Comparison of ENCODE assay signal across 20 cellular contexts in the genomic region with DNA sequence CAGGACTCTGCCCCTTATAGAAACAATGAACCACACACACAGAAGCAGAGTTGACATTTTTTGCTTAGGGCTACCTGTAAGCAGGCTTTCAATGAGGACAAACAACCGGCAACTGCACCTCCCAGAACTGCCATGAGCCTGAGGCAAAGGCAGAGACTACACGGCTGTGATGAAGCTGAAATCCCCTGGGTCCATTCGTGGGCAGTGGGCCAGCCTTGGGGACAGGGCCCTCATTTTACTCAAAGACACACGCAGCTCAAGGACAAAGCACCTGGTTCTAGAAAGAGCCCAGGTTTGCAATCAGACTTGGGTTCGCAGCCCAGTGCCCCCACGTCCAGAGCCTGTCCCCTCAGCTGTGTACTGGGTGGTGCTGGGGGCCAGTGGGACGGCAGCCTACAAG. TPM values are rescaled to one million over a fixed set of nuclear protein-coding genes. Genes with fewer than 3 reads are reported as not detected.
DNase-seq lines count a peak whose midpoint lies in the region; ATAC-seq, FAIRE-seq and TF ChIP-seq lines count a peak whose summit lies in the region.
"Had no signal": no experiment of that assay in that cellular context is flagged by ENCODE, and none has a peak within 500 bp of the region (broad histone marks: within the 10 kb centered on the region; RNA-seq: fewer than 3 reads in every experiment).

No MANE protein-coding gene starts in this region.

- H3K27ac ChIP-seq in left ventricle myocardium inferior (replicated peaks), result no peak overlapping the region
- H3K27ac ChIP-seq in K562 (ENCODE audit: extremely low read depth, low read depth, low read length), result no peak overlapping the region
- peak overlapping the region; percentile 74 to 85 (median 78) for H3K27ac ChIP-seq in upper lobe of left lung

- TF ChIP-seq EP300 in K562 (IDR thresholded peaks at IDR 0.05; ENCODE audit: low read length) (no peak), upper lobe of left lung (IDR thresholded peaks at IDR 0.05) (no peak)

- intact Hi-C loops in cardiac septum (cut with DNase I) (no loop called here), left ventricle myocardium inferior (cut with micrococcal nuclease) (no loop called here), K562 (cut with micrococcal nuclease) (no loop called here)

- H2AFZ ChIP-seq in K562 (ENCODE audit: low read depth, low read length), result peak overlapping the region; percentile 21; the same call in 1 of the 2 replicates

- 15% methylated on average over 7 of the region's 7 CpGs for WGBS in K562 (ENCODE audit: insufficient coverage, low coverage, missing lambda C conversion rate)
- 81 to 86% methylated on average over 3 to 7 of the region's 7 CpGs for WGBS in upper lobe of left lung, 2 donors

- H3K36me3 ChIP-seq in left ventricle myocardium inferior, result no peaks in the 10 kb centered on the region
- H3K36me3 ChIP-seq in K562 (ENCODE audit: control insufficient read depth, insufficient read depth, low read length), result no peaks in the 10 kb centered on the region
- no peaks in the 10 kb centered on the region for H3K36me3 ChIP-seq in upper lobe of left lung

- H3K36me3 Mint-ChIP-seq in mesothelial cell of epicardium, result peaks cover 13% of the 10 kb centered on the region
- no peaks in the 10 kb centered on the region for H3K36me3 Mint-ChIP-seq in activated T-cell treated with anti-CD3 and anti-CD28 coated beads, Interleukin-2, amount 50 U/mL, for 4 hours (ENCODE audit: insufficient read depth)
- H3K36me3 Mint-ChIP-seq: stimulated activated memory B cell treated with anti-CD40 and anti-IgM and Interleukin-4, amounts not matched to agents 10 μg/mL and 1 μg/mL and 100 μg/mL, for 72 hours had no signal

- in situ Hi-C loops in K562 (cut with MboI), result no loop called here

- H3K9me1 ChIP-seq in K562 (ENCODE audit: control insufficient read depth, insufficient read depth, low read length), result no peaks in the 10 kb centered on the region

- no peaks in the 10 kb centered on the region for H3K79me2 ChIP-seq in K562 (ENCODE audit: control insufficient read depth, insufficient read depth, low read length)

- no peak overlapping the region for H3K9ac ChIP-seq in K562 (ENCODE audit: insufficient read depth in 1 of 2, low read depth in 2 of 2, low read length in 2 of 2)

- peaks cover 52% of the 10 kb centered on the region for H3K4me1 ChIP-seq in left ventricle myocardium inferior
- H3K4me1 ChIP-seq in K562 (replicated peaks in 1 of 2; ENCODE audit: control insufficient read depth in 2 of 2, insufficient read depth in 2 of 2, low read length in 2 of 2), result peaks cover 0 to 4% of the 10 kb centered on the region in 2 experiments; a peak in 1 of 5 replicates
- peaks cover 0 to 38% (median 18%) of the 10 kb centered on the region in 4 donors for H3K4me1 ChIP-seq in upper lobe of left lung

- TF ChIP-seq POLR2A in K562 (conservative IDR thresholded peaks at IDR 0.05) (no peak), upper lobe of left lung (IDR thresholded peaks at IDR 0.05) (no peak)

- TF ChIP-seq RAD21 in K562 (CRISPR knock-in tag; conservative IDR thresholded peaks at IDR 0.05 in 1 of 2, IDR thresholded peaks at IDR 0.05 in 1 of 2), result no peak

- H3K4me3 Mint-ChIP-seq in mesothelial cell of epicardium, result no peak overlapping the region
- H3K4me3 Mint-ChIP-seq in activated T-cell treated with anti-CD3 and anti-CD28 coated beads, Interleukin-2, amount 50 U/mL, for 4 hours, result no peak overlapping the region
- H3K4me3 Mint-ChIP-seq: activated CD8-positive, alpha-beta T cell treated with anti-CD3 and anti-CD28 coated beads for 36 hours; B cell; stimulated activated memory B cell treated with anti-CD40 and anti-IgM and Interleukin-4, amounts not matched to agents 10 μg/mL and 1 μg/mL and 100 μg/mL, for 72 hours had no signal

- peak; percentile 47 for DNase-seq in cardiac septum (ENCODE audit: low spot score)
- DNase-seq in left ventricle myocardium inferior, result no peak
- no peak for DNase-seq in K562 (ENCODE audit: extremely low read depth in 1 of 4, low spot score in 3 of 4)
- DNase-seq in mesothelial cell of epicardium (ENCODE audit: low spot score in 2 of 2, unreplicated experiment in 2 of 2), result no peak
- DNase-seq in upper lobe of left lung, result peak in 1 of 2 donors; percentile 17
- DNase-seq in activated T-cell treated with anti-CD3 and anti-CD28 coated beads, Interleukin-2, amount 50 U/mL, for 4 hours, result no peak
- no peak for DNase-seq in D721Med (ENCODE audit: insufficient read length, low spot score)
- DNase-seq in SKM-1 treated with dmso at 0.1 percent for 144 hours (lab: John Stamatoyannopoulos, UW; ENCODE audit: unreplicated experiment), result no peak
- DNase-seq: activated CD8-positive, alpha-beta T cell treated with anti-CD3 and anti-CD28 coated beads for 36 hours; activated naive CD4-positive, alpha-beta T cell treated with Interleukin-2 at 50 U/mL for 16 hours; KBM-7; NCI-H2107; stimulated activated CD4-positive, alpha-beta T cell treated with anti-CD3 and anti-CD28 coated beads, Interleukin-2, amount 100 ng/mL, for 48 hours; T1000 had no signal

- FAIRE-seq in K562 (lab: Jason Lieb, UNC) (no peak), D721Med (lab: Jason Lieb, UNC) (no peak)
- FAIRE-seq: endometrium, G401.6, RCC 7860 had no signal

- CTCF ChIA-PET in K562 (lab: Yijun Ruan, JAX; ENCODE audit: low intra/inter-chr PET ratio), result interaction anchor here (0.7 kb wide), 1 partner anchor 13 kb away, joined by 3 read pairs; no protein-coding TSS in a partner anchor

- H3K27me3 ChIP-seq in left ventricle myocardium inferior (ENCODE audit: low read depth) (no peaks in the 10 kb centered on the region), K562 (ENCODE audit: control insufficient read depth in 2 of 2, insufficient read depth in 2 of 2, low read length in 2 of 2) (peaks cover 7 to 49% of the 10 kb centered on the region in 2 experiments; a peak in 4 of 5 replicates), upper lobe of left lung (no peaks in the 10 kb centered on the region)

- H3K4me3 ChIP-seq in left ventricle myocardium inferior (no peak overlapping the region), K562 (no peak overlapping the region), upper lobe of left lung (no peak overlapping the region)
- H3K4me3 ChIP-seq: lung had no signal

- POLR2A ChIA-PET in K562 (lab: Yijun Ruan, JAX), result no interaction called here

- no peaks in the 10 kb centered on the region for H4K20me1 ChIP-seq in K562 (replicated peaks; ENCODE audit: control insufficient read depth, insufficient read depth, low read length)

- no peaks in the 10 kb centered on the region for H3K27me3 Mint-ChIP-seq in mesothelial cell of epicardium (ENCODE audit: low read depth)
- H3K27me3 Mint-ChIP-seq in activated T-cell treated with anti-CD3 and anti-CD28 coated beads, Interleukin-2, amount 50 U/mL, for 4 hours (ENCODE audit: low read depth), result peaks cover 13% of the 10 kb centered on the region

- no peak overlapping the region for H3K4me2 ChIP-seq in K562 (ENCODE audit: insufficient read depth, low read length)

- no peak for TF ChIP-seq CTCF in left ventricle myocardium inferior (IDR thresholded peaks at IDR 0.05; ENCODE audit: borderline replicate concordance)
- no peak for TF ChIP-seq CTCF in K562 (IDR thresholded peaks at IDR 0.05 in 2 of 3, conservative IDR thresholded peaks at IDR 0.05 in 1 of 3; ENCODE audit: insufficient read depth in 2 of 3, low read depth in 1 of 3, low read length in 3 of 3)
- TF ChIP-seq CTCF in mesothelial cell of epicardium (IDR thresholded peaks at IDR 0.05; ENCODE audit: unreplicated experiment), result no peak
- TF ChIP-seq CTCF in upper lobe of left lung (IDR thresholded peaks at IDR 0.05), result no peak
- no peak for TF ChIP-seq CTCF in D721Med (IDR thresholded peaks at IDR 0.05; ENCODE audit: insufficient read depth, missing control alignments)

- peaks cover 33% of the 10 kb centered on the region for H3K4me1 Mint-ChIP-seq in mesothelial cell of epicardium
- H3K4me1 Mint-ChIP-seq in activated T-cell treated with anti-CD3 and anti-CD28 coated beads, Interleukin-2, amount 50 U/mL, for 4 hours (ENCODE audit: low read depth), result peaks cover 3% of the 10 kb centered on the region
- H3K4me1 Mint-ChIP-seq: B cell; stimulated activated memory B cell treated with anti-CD40 and anti-IgM and Interleukin-4, amounts not matched to agents 10 μg/mL and 1 μg/mL and 100 μg/mL, for 72 hours had no signal

- BruUV-seq in K562 (replicated peaks; lab: Mats Ljungman, UMichigan), result no TSS peak

- H3K9me3 Mint-ChIP-seq in mesothelial cell of epicardium, result peaks cover 21% of the 10 kb centered on the region
- peaks cover 11% of the 10 kb centered on the region for H3K9me3 Mint-ChIP-seq in activated T-cell treated with anti-CD3 and anti-CD28 coated beads, Interleukin-2, amount 50 U/mL, for 4 hours

- no peak for ATAC-seq in K562
- no peak for ATAC-seq in upper lobe of left lung (ENCODE audit: low FRiP score in 2 of 2)
- ATAC-seq in activated T-cell treated with anti-CD3 and anti-CD28 coated beads, Interleukin-2, amount 50 U/mL, for 4 hours, result no peak
- ATAC-seq: stimulated activated memory B cell treated with anti-CD40 and anti-IgM and Interleukin-4, amounts not matched to agents 10 μg/mL and 1 μg/mL and 100 μg/mL, for 72 hours had no signal

- peak overlapping the region; percentile 84 for H3K27ac Mint-ChIP-seq in mesothelial cell of epicardium
- H3K27ac Mint-ChIP-seq: activated CD8-positive, alpha-beta T cell treated with anti-CD3 and anti-CD28 coated beads for 36 hours; B cell; stimulated activated memory B cell treated with anti-CD40 and anti-IgM and Interleukin-4, amounts not matched to agents 10 μg/mL and 1 μg/mL and 100 μg/mL, for 72 hours had no signal

- peaks cover 28% of the 10 kb centered on the region for H3K9me3 ChIP-seq in left ventricle myocardium inferior (replicated peaks)
- H3K9me3 ChIP-seq in K562 (replicated peaks; ENCODE audit: control insufficient read depth, insufficient read depth, low read depth, low read length), result no peaks in the 10 kb centered on the region
- H3K9me3 ChIP-seq in upper lobe of left lung, result no peaks in the 10 kb centered on the region

RNA-seq across cellular contexts. Expression of gene FAM174B, which starts 18.0 kb away (rescaled TPM):
- 6.5 TPM for total RNA-seq in cardiac septum
- 17.1 TPM for total RNA-seq in left ventricle myocardium inferior
- 13.4 and 14.9 TPM in 2 replicates for total RNA-seq in K562 (2011; cell fraction: chromatin; rRNA removed; ENCODE audit: low replicate concordance)
- total RNA-seq in K562 (2011; cell fraction: nucleolus; rRNA removed), result 3.0 and 7.9 TPM in 2 replicates
- 3.4 and 4.8 TPM in 2 replicates for total RNA-seq in K562 (2011; cell fraction: nucleoplasm; rRNA removed)
- total RNA-seq in K562 (2014; rRNA removed), result 1.1 TPM in 1 of 2 replicates, not detected in the other
- total RNA-seq in K562 (2014; rRNA removed; fragmentation: Illumina TruSeq; extraction: Trizol), result 2.4 and 2.6 TPM in 2 replicates
- total RNA-seq in K562 (2015; rRNA removed; fragmentation: Illumina TruSeq; extraction: Trizol), result 1.8 and 2.2 TPM in 2 replicates
- total RNA-seq in K562 (2021), result 1.7 and 2.2 TPM in 2 replicates
- polyA plus RNA-seq in K562 (2011; rRNA removed), result 1.4 and 2.2 TPM in 2 replicates
- polyA plus RNA-seq in K562 (2011; cell fraction: cytosol; rRNA removed), result 0.49 and 1.8 TPM in 2 replicates
- 1.6 and 6.0 TPM in 2 replicates for polyA plus RNA-seq in K562 (2011; cell fraction: nucleus; rRNA removed)
- polyA plus RNA-seq in K562 (2012), result 1.6 and 1.7 TPM in 2 replicates
- polyA plus RNA-seq in K562 (2014; fragmentation: Illumina TruSeq; extraction: Trizol), result 0.43 and 1.5 TPM in 2 replicates
- polyA plus RNA-seq in K562 (2014; fragmentation: Nextera tagmentation; extraction: Ambion mirVana), result under 1 TPM; 0.39 to 0.48 TPM
- 1.3 and 2.7 TPM in 2 replicates for polyA plus RNA-seq in K562 (2014; rRNA removed)
- 1.2 and 1.9 TPM in 2 replicates for polyA minus RNA-seq in K562 (2011; rRNA and poly(A)+ RNA removed)
- polyA minus RNA-seq in K562 (2011; cell fraction: cytosol; rRNA and poly(A)+ RNA removed), result 3.0 TPM in 1 of 2 replicates, not detected in the other
- 2.3 and 4.6 TPM in 2 replicates for polyA minus RNA-seq in K562 (2011; cell fraction: nucleus; rRNA and poly(A)+ RNA removed)
- total RNA-seq in mesothelial cell of epicardium, result 18.8 to 20.7 TPM (median 19.1 TPM) in 3 replicates
- 100 to 1,000 TPM in 1 of 6 donors, 10 to 100 TPM in 5; 54.5 to 109 (median 67.5) TPM for total RNA-seq in upper lobe of left lung
- 1 to 10 TPM; 2.7 to 6.2 (median 3.6) TPM for total RNA-seq in activated T-cell treated with anti-CD3 and anti-CD28 coated beads, Interleukin-2, amount 50 U/mL, for 4 hours

Comparison
In these comparisons a context has a peak if more than half of its experiments do, and no peak if none do; other contexts are left out.
1. H3K27ac ChIP-seq: peak in upper lobe of left lung (4 of 4); none in left ventricle myocardium inferior (single experiment) and K562 (single experiment).